In the genomic region with DNA sequence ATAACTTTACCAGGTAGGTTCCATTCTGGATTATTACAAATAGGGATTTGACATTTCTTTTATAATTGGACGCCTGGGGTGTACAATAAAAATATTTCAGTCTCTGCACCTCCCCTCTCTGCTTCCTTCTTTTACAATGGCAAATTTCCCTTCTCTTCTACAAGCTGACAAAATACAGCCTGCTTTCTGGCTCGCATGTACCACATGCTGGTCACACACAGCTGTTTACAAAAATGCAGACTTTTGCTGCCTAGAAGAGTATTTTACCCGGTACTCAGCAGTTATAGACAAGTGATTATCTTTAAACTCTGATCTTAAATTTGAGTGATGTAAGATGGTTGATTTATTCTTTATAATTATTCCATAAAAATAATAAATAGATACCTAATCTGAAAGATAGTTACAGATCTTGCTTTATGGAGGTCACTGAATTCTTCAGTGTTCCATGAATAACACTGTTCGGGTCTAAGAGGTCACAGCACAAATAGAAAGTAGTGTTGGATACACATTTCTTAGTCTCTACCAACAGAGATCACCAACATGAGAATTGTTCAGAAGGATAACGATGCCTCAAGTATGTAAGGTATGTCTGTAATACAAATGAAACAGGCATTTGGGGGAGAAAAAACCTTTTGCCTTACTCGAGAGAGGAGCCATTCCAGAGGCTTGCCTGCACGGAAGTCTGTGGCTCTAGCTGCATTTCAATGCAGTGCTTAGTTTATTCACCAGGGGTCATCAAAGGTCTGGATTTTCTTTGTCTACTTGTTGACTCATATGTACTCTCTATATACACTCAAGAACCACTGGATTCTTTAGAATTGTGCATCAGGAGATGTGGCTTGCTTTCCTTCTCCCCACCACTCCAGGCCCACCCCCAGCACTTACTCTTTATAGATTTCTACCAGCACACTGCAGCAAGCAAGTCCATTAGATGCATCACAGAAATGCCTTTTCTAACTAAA, we compare ENCODE assay signal across 8 cellular contexts.
DNase-seq lines count a peak whose midpoint lies in the region; ATAC-seq, FAIRE-seq and TF ChIP-seq lines count a peak whose summit lies in the region.

No MANE protein-coding gene starts in this region.

- H3K4me2 ChIP-seq in HepG2 (ENCODE audit: low read depth, low read length): peak overlapping the region; percentile 72

- 19% methylated on average over 7 of the region's 7 CpGs for WGBS in HepG2 (ENCODE audit: low lambda C conversion rate)

- peak overlapping the region in 1 of 7 donors; percentile 24 for H3K27ac Mint-ChIP-seq in CD14-positive monocyte
- H3K27ac Mint-ChIP-seq in stimulated activated memory B cell treated with anti-CD40 and anti-IgM and Interleukin-4, amounts not matched to agents 10 μg/mL and 1 μg/mL and 100 μg/mL, for 72 hours: no peak overlapping the region

- CTCF ChIA-PET in HepG2 (lab: Yijun Ruan, JAX; ENCODE audit: low intra/inter-chr PET ratio, low total read pairs): interaction anchor here (1.4 to 2.0 kb wide), 2 partner anchors 386 to 634 kb away, joined by 8 to 12 read pairs; no protein-coding TSS in a partner anchor

- H3K4me3 ChIP-seq in colonic mucosa: no peak overlapping the region
- H3K4me3 ChIP-seq in HepG2 (replicated peaks in 1 of 3; ENCODE audit: insufficient read depth in 1 of 3, low read depth in 2 of 3, low read length in 3 of 3): peak overlapping the region; percentile 10 to 40 (median 34); a peak in 4 of 6 replicates

- in situ Hi-C loops in HepG2 (cut with HindIII; ENCODE audit: extremely low pct_ligation_motif_present, low pct_unique_long_range_greater_than_20kb): loop anchor here (5.0 to 10.0 kb wide), 2 partner anchors 385 to 602 kb away; no protein-coding TSS in a partner anchor

- peak; percentile 85 for TF ChIP-seq RAD21 in HepG2 (CRISPR knock-in tag; IDR thresholded peaks at IDR 0.05)

- H3K4me1 Mint-ChIP-seq in CD14-positive monocyte: peaks cover 18% of the 10 kb centered on the region
- peaks cover 8% of the 10 kb centered on the region for H3K4me1 Mint-ChIP-seq in stimulated activated memory B cell treated with anti-CD40 and anti-IgM and Interleukin-4, amounts not matched to agents 10 μg/mL and 1 μg/mL and 100 μg/mL, for 72 hours

- H4K20me1 ChIP-seq in HepG2 (ENCODE audit: insufficient read depth, low read length): no peaks in the 10 kb centered on the region

- peak overlapping the region in 1 of 2 donors; percentile 51 for H3K4me3 Mint-ChIP-seq in CD14-positive monocyte
- peak overlapping the region; percentile 23 for H3K4me3 Mint-ChIP-seq in stimulated activated memory B cell treated with anti-CD40 and anti-IgM and Interleukin-4, amounts not matched to agents 10 μg/mL and 1 μg/mL and 100 μg/mL, for 72 hours

- no peak for DNase-seq in CD14-positive monocyte (ENCODE audit: low spot score)
- peak; percentile 92 for DNase-seq in NCI-H1694 (lab: John Stamatoyannopoulos, UW)
- peak; percentile 0 for DNase-seq in T follicular helper cell (ENCODE audit: low read depth)
- DNase-seq in colonic mucosa: peak; percentile 73
- peak; percentile 70 for DNase-seq in HepG2 (ENCODE audit: low spot score)

- H3K9me3 ChIP-seq in colonic mucosa (no peaks in the 10 kb centered on the region), HepG2 (ENCODE audit: low read length) (no peaks in the 10 kb centered on the region)

- H3K9me3 Mint-ChIP-seq in CD14-positive monocyte: peaks cover 0 to 5% (median 0%) of the 10 kb centered on the region in 7 donors
- no peaks in the 10 kb centered on the region for H3K9me3 Mint-ChIP-seq in stimulated activated memory B cell treated with anti-CD40 and anti-IgM and Interleukin-4, amounts not matched to agents 10 μg/mL and 1 μg/mL and 100 μg/mL, for 72 hours

- POLR2A ChIA-PET in HepG2 (lab: Yijun Ruan, JAX): no interaction called here

- H2AFZ ChIP-seq in HepG2 (ENCODE audit: low read length): peak overlapping the region; percentile 86

- H3K27me3 ChIP-seq in colonic mucosa (no peaks in the 10 kb centered on the region), HepG2 (ENCODE audit: control insufficient read depth in 1 of 2, insufficient read depth in 2 of 2, low read length in 2 of 2) (no peaks in the 10 kb centered on the region)

- H3K9ac ChIP-seq in colonic mucosa (ENCODE audit: low read depth in 2 of 2, low read length in 2 of 2) (peak overlapping the region in 1 of 2 donors; percentile 15), HepG2 (ENCODE audit: insufficient read depth, low read depth, low read length) (0 out of 2 replicates have a peak overlapping the region, but pooled peaks have one; percentile 34)

- H3K36me3 ChIP-seq in colonic mucosa (no peaks in the 10 kb centered on the region), HepG2 (replicated peaks in 1 of 2; ENCODE audit: control insufficient read depth in 1 of 2, insufficient read depth in 2 of 2, low read length in 2 of 2) (no peaks in the 10 kb centered on the region)

- BruUV-seq in HepG2 (replicated peaks; lab: Mats Ljungman, UMichigan): no TSS peak

- no peak; a peak in 1 of 4 replicates for TF ChIP-seq EP300 in HepG2 (IDR thresholded peaks at IDR 0.05; ENCODE audit: low read depth in 2 of 2, low read length in 2 of 2)
- TF ChIP-seq EP300 in HepG2 (CRISPR knock-in tag; IDR thresholded peaks at IDR 0.05; ENCODE audit: borderline replicate concordance): no peak

- H3K79me2 ChIP-seq in HepG2 (ENCODE audit: insufficient read depth, low read length): no peaks in the 10 kb centered on the region

- TF ChIP-seq POLR2A in HepG2 (IDR thresholded peaks at IDR 0.05; ENCODE audit: insufficient read depth in 1 of 2, low read depth in 2 of 2, low read length in 2 of 2): no peak

- FAIRE-seq in HepG2 (lab: Jason Lieb, UNC): peak; percentile 81

- no peaks in the 10 kb centered on the region for H3K4me1 ChIP-seq in colonic mucosa
- H3K4me1 ChIP-seq in HepG2 (ENCODE audit: insufficient read depth, low read length): no peaks in the 10 kb centered on the region

- intact Hi-C loops in CD14-positive monocyte (cut with micrococcal nuclease) (loop anchor here (5.0 to 10.0 kb wide), 3 partner anchors 382 to 612 kb away; no protein-coding TSS in a partner anchor), colonic mucosa (cut with DNase I) (loop anchor here (10.0 kb wide), 3 partner anchors 492 to 632 kb away; no protein-coding TSS in a partner anchor), HepG2 (cut with micrococcal nuclease; ENCODE audit: unreplicated experiment) (loop anchor here (1.0 to 10.0 kb wide), 8 partner anchors 265 to 642 kb away; no protein-coding TSS in a partner anchor)

- ATAC-seq in GM18867 (IDR thresholded peaks at IDR 0.05; ENCODE audit: unreplicated experiment): peak; percentile 83
- ATAC-seq in HG03039 (IDR thresholded peaks at IDR 0.05; ENCODE audit: unreplicated experiment): peak; percentile 83
- ATAC-seq in HepG2: peak; percentile 100
- ATAC-seq in stimulated activated memory B cell treated with anti-CD40 and anti-IgM and Interleukin-4, amounts not matched to agents 10 μg/mL and 1 μg/mL and 100 μg/mL, for 72 hours: peak; percentile 74

- peaks cover 0 to 1% (median 0%) of the 10 kb centered on the region in 3 donors for H3K27me3 Mint-ChIP-seq in CD14-positive monocyte (ENCODE audit: low read depth in 3 of 3)
- H3K27me3 Mint-ChIP-seq in stimulated activated memory B cell treated with anti-CD40 and anti-IgM and Interleukin-4, amounts not matched to agents 10 μg/mL and 1 μg/mL and 100 μg/mL, for 72 hours: no peaks in the 10 kb centered on the region

- no peak overlapping the region for H3K27ac ChIP-seq in colonic mucosa
- H3K27ac ChIP-seq in HepG2 (ENCODE audit: extremely low read length, insufficient read depth, low read length): no peak overlapping the region

- TF ChIP-seq CTCF in CD14-positive monocyte (IDR thresholded peaks at IDR 0.05): peak; percentile 81
- peak; percentile 58 for TF ChIP-seq CTCF in colonic mucosa (IDR thresholded peaks at IDR 0.05)
- TF ChIP-seq CTCF in HepG2 (CRISPR knock-in tag; IDR thresholded peaks at IDR 0.05): peak; percentile 82

- H3K36me3 Mint-ChIP-seq in CD14-positive monocyte: no peaks in the 10 kb centered on the region
- no peaks in the 10 kb centered on the region for H3K36me3 Mint-ChIP-seq in stimulated activated memory B cell treated with anti-CD40 and anti-IgM and Interleukin-4, amounts not matched to agents 10 μg/mL and 1 μg/mL and 100 μg/mL, for 72 hours

TF ChIP-seq in HepG2, 621 proteins besides CTCF, POLR2A, EP300 and RAD21 (continues in another document):
- TF ChIP-seq PLRG1 (conservative IDR thresholded peaks at IDR 0.05): no peak
- TF ChIP-seq MXI1 (IDR thresholded peaks at IDR 0.05; ENCODE audit: borderline replicate concordance, low read depth, low read length): 0 out of 3 replicates have a peak, but pooled peaks have one; percentile 21
- TF ChIP-seq ARID3A (IDR thresholded peaks at IDR 0.05; ENCODE audit: low read depth, low read length): peak; percentile 17; the same call in 1 of the 2 replicates
- peak; percentile 96 for TF ChIP-seq SMC3 (IDR thresholded peaks at IDR 0.05; ENCODE audit: low read length)
